8 cellular contexts compared by ENCODE assay signal in genomic region chr2:151637284-151637781, GRCh38.
DNase-seq lines count a peak whose midpoint lies in the region; ATAC-seq lines count a peak whose summit lies in the region.

No MANE protein-coding gene starts in this region.

- H3K27me3 Mint-ChIP-seq in naive B cell: no peaks in the 10 kb centered on the region

- peaks cover 0 to 11% (median 4%) of the 10 kb centered on the region in 7 donors for H3K9me3 Mint-ChIP-seq in naive B cell

- peak overlapping the region; percentile 85 to 97 (median 94) for H3K27ac Mint-ChIP-seq in naive B cell

- peak overlapping the region; percentile 68 to 94 (median 89) for H3K4me3 Mint-ChIP-seq in naive B cell

- H3K4me1 Mint-ChIP-seq in naive B cell: peaks cover 18 to 29% (median 25%) of the 10 kb centered on the region in 3 donors

- H3K36me3 Mint-ChIP-seq in naive B cell: peaks cover 0 to 6% of the 10 kb centered on the region in 2 donors

- peak; percentile 82 for DNase-seq in KG1 (lab: John Stamatoyannopoulos, UW)
- DNase-seq in activated CD8-positive, alpha-beta memory T cell treated with anti-CD3 and anti-CD28 coated beads, Interleukin-2, amount 50 U/mL, for 24 hours (ENCODE audit: extremely low read depth): peak; percentile 18
- DNase-seq in naive B cell: peak; percentile 56
- DNase-seq in HT-29 (ENCODE audit: low spot score): no peak
- no peak for DNase-seq in cerebellum (ENCODE audit: low spot score)
- DNase-seq in NCI-H69 (lab: John Stamatoyannopoulos, UW): no peak
- DNase-seq in globus pallidus (ENCODE audit: low spot score): no peak

- peak; percentile 67 for ATAC-seq in GM21381 (IDR thresholded peaks at IDR 0.05; ENCODE audit: unreplicated experiment)
- ATAC-seq in naive B cell (ENCODE audit: low read depth in 2 of 2): peak; percentile 95

Comparison
In these comparisons a context has a peak if more than half of its experiments do, and no peak if none do; other contexts are left out.
1. DNase-seq: peak in KG1 (single experiment), activated CD8-positive, alpha-beta memory T cell treated with anti-CD3 and anti-CD28 coated beads, Interleukin-2, amount 50 U/mL, for 24 hours (single experiment) and naive B cell (single experiment); none in HT-29 (single experiment), cerebellum (single experiment), NCI-H69 (single experiment) and globus pallidus (single experiment).